In genomic region chr19:36215276-36216171, GRCh38 we compare ENCODE assay signal across 8 cellular contexts. TPM values are rescaled to one million over a fixed set of nuclear protein-coding genes. Genes with fewer than 3 reads are reported as not detected.
DNase-seq lines count a peak whose midpoint lies in the region; ATAC-seq and TF ChIP-seq lines count a peak whose summit lies in the region.

No MANE protein-coding gene starts in this region.

- peak overlapping the region; percentile 78 for H3K27ac ChIP-seq in SU-DHL-6 (ENCODE audit: low read depth, low read length)
- peak overlapping the region; percentile 96 for H3K27ac ChIP-seq in fibroblast of lung (ENCODE audit: insufficient read depth, low read length)
- H3K27ac ChIP-seq in prostate gland = peak overlapping the region; percentile 98

- H3K4me1 ChIP-seq in fibroblast of lung (ENCODE audit: control insufficient read depth, extremely low read depth, insufficient read depth, low read length) (peaks cover 7% of the 10 kb centered on the region), prostate gland (replicated peaks) (no peaks in the 10 kb centered on the region)

- H3K9me3 ChIP-seq in SU-DHL-6 (ENCODE audit: insufficient read depth, low read length) = no peaks in the 10 kb centered on the region
- H3K9me3 ChIP-seq in fibroblast of lung (ENCODE audit: control insufficient read depth, insufficient read depth, low read depth, low read length) = no peaks in the 10 kb centered on the region
- no peaks in the 10 kb centered on the region for H3K9me3 ChIP-seq in prostate gland

- H3K9me2 ChIP-seq in SU-DHL-6 (replicated peaks; ENCODE audit: insufficient read depth, low read length) = no peaks in the 10 kb centered on the region

- under 1% methylated on average over 27 of the region's 27 CpGs for WGBS in prostate gland

- intact Hi-C loops in prostate gland (cut with DNase I) = loop anchor here (10.0 kb wide), 1 partner anchor 471 kb away; the partner anchor contains the start of genes IGFLR1, LIN37, PSENEN and U2AF1L4

- ATAC-seq in HG03095 (IDR thresholded peaks at IDR 0.05; ENCODE audit: unreplicated experiment) = peak; percentile 9
- no peak for ATAC-seq in HG03342 (IDR thresholded peaks at IDR 0.05; ENCODE audit: unreplicated experiment)
- no peak for ATAC-seq in GM18873 (IDR thresholded peaks at IDR 0.05; ENCODE audit: low FRiP score, unreplicated experiment)

- DNase-seq in EH (ENCODE audit: low read depth) = peak; percentile 37
- peak; percentile 57 to 60 for DNase-seq in fibroblast of lung (ENCODE audit: low read depth in 2 of 2)
- no peak for DNase-seq in prostate gland (ENCODE audit: low spot score)
- no peak for DNase-seq in HPDE6-E6E7 (ENCODE audit: extremely low spot score)

- peak overlapping the region; percentile 84 for H3K4me2 ChIP-seq in SU-DHL-6 (ENCODE audit: low read depth, low read length, poor library complexity, severe bottlenecking)
- peak overlapping the region; percentile 96 for H3K4me2 ChIP-seq in fibroblast of lung (ENCODE audit: extremely low read depth, insufficient read depth, low read length)

- TF ChIP-seq CTCF in SU-DHL-6 (IDR thresholded peaks at IDR 0.05; ENCODE audit: insufficient read depth, low read length, poor library complexity, severe bottlenecking) (no peak), fibroblast of lung (conservative IDR thresholded peaks at IDR 0.05 in 1 of 2, IDR thresholded peaks at IDR 0.05 in 1 of 2; ENCODE audit: low read depth in 1 of 2, low read length in 2 of 2) (no peak), prostate gland (IDR thresholded peaks at IDR 0.05) (no peak)

- peaks cover 4% of the 10 kb centered on the region; the same call in 1 of the 2 replicates for H3F3A ChIP-seq in SU-DHL-6 (ENCODE audit: insufficient read depth)

- H3K27me3 ChIP-seq in SU-DHL-6 (ENCODE audit: low read length) (no peaks in the 10 kb centered on the region), fibroblast of lung (ENCODE audit: control insufficient read depth, insufficient read depth, low read length) (no peaks in the 10 kb centered on the region), prostate gland (replicated peaks; ENCODE audit: insufficient read depth) (no peaks in the 10 kb centered on the region)

- H2AFZ ChIP-seq in SU-DHL-6 (ENCODE audit: low read depth, low read length, severe bottlenecking) (peak overlapping the region; percentile 57), fibroblast of lung (ENCODE audit: low read length) (peak overlapping the region; percentile 77)

- H3K79me2 ChIP-seq in SU-DHL-6 (ENCODE audit: insufficient read depth, low read length) = peaks cover 55% of the 10 kb centered on the region
- H3K79me2 ChIP-seq in fibroblast of lung (ENCODE audit: control insufficient read depth, insufficient read depth, low read length) = peaks cover 62% of the 10 kb centered on the region

- peak overlapping the region; percentile 83 for H3K4me3 ChIP-seq in SU-DHL-6 (ENCODE audit: insufficient read depth, low read length, poor library complexity, severe bottlenecking)
- H3K4me3 ChIP-seq in fibroblast of lung (replicated peaks in 1 of 4; ENCODE audit: control extremely low read depth in 1 of 4, insufficient read depth in 1 of 4, low read depth in 3 of 4, low read length in 4 of 4) = peak overlapping the region; percentile 66 to 100 (median 94)
- H3K4me3 ChIP-seq in prostate gland = peak overlapping the region; percentile 82 to 84

- H4K20me1 ChIP-seq in SU-DHL-6 (ENCODE audit: low read depth, low read length) (peaks cover 13% of the 10 kb centered on the region), fibroblast of lung (ENCODE audit: control insufficient read depth, extremely low read depth, insufficient read depth, low read length) (peaks cover 2% of the 10 kb centered on the region)

- H3K36me3 ChIP-seq in SU-DHL-6 (ENCODE audit: low read length) = peaks cover 11% of the 10 kb centered on the region; the same call in 1 of the 2 replicates
- H3K36me3 ChIP-seq in fibroblast of lung (ENCODE audit: control insufficient read depth, insufficient read depth, low read length) = peaks cover 1% of the 10 kb centered on the region
- H3K36me3 ChIP-seq in prostate gland = no peaks in the 10 kb centered on the region

- H3K9ac ChIP-seq in SU-DHL-6 (ENCODE audit: low read length) (peak overlapping the region; percentile 86), fibroblast of lung (ENCODE audit: insufficient read depth, low read length) (peak overlapping the region; percentile 96)

- no peak for TF ChIP-seq POLR2A in prostate gland (IDR thresholded peaks at IDR 0.05)

RNA-seq across cellular contexts. Expression of gene ZNF146, which starts 0.6 kb away (rescaled TPM):
- total RNA-seq in fibroblast of lung (74.5 and 87.5 TPM in 2 replicates), prostate gland (10 to 100 TPM; 46.9 to 83.6 TPM)
- 84.8 and 92.5 TPM in 2 replicates for polyA plus RNA-seq in fibroblast of lung
- 56.6 and 71.0 TPM in 2 replicates for polyA plus RNA-seq in fibroblast of lung (2012)
- polyA minus RNA-seq in fibroblast of lung (ENCODE audit: low replicate concordance) = 1.1 and 2.4 TPM in 2 replicates

RNA-seq across cellular contexts. Expression of gene ZNF565, which starts 1.1 kb away (rescaled TPM):
- total RNA-seq in fibroblast of lung = 6.3 and 6.4 TPM in 2 replicates
- 2.4 and 4.3 TPM in 2 replicates for polyA plus RNA-seq in fibroblast of lung
- polyA plus RNA-seq in fibroblast of lung (2012) = 2.2 and 2.8 TPM in 2 replicates
- 1.3 and 16.5 TPM in 2 replicates for polyA minus RNA-seq in fibroblast of lung (ENCODE audit: low replicate concordance)
- 1 to 10 TPM; 3.6 to 6.4 TPM for total RNA-seq in prostate gland

Comparison
In these comparisons a context has a peak if more than half of its experiments do, and no peak if none do; other contexts are left out.
1. DNase-seq: peak in EH (single experiment) and fibroblast of lung (2 of 2); none in prostate gland (single experiment) and HPDE6-E6E7 (single experiment).
2. Peak in every context shown above with its lines, with median percentiles within 50 percentile points of each other: H3K27ac ChIP-seq and H3K4me3 ChIP-seq.